Comparison of ENCODE assay signal across 10 cellular contexts in genomic region chr7:140079121-140079536, GRCh38. TPM values are rescaled to one million over a fixed set of nuclear protein-coding genes. Genes with fewer than 3 reads are reported as not detected.
DNase-seq lines count a peak whose midpoint lies in the region; ATAC-seq and TF ChIP-seq lines count a peak whose summit lies in the region.
"Had no signal": no experiment of that assay in that cellular context is flagged by ENCODE, and none has a peak within 500 bp of the region (broad histone marks: within the 10 kb centered on the region; RNA-seq: fewer than 3 reads in every experiment).

No MANE protein-coding gene starts in this region.

- no peak overlapping the region for H3K4me3 Mint-ChIP-seq in Calu3 (ENCODE audit: low read depth, unreplicated experiment)
- no peak overlapping the region for H3K4me3 Mint-ChIP-seq in CD4-positive, alpha-beta memory T cell

- no peaks in the 10 kb centered on the region for H3K9me3 Mint-ChIP-seq in Calu3 (ENCODE audit: low read depth, unreplicated experiment)
- no peaks in the 10 kb centered on the region for H3K9me3 Mint-ChIP-seq in CD4-positive, alpha-beta memory T cell

- BruUV-seq in Calu3 (replicated peaks; lab: Mats Ljungman, UMichigan) = no TSS peak

- H3K27me3 ChIP-seq in Loucy (ENCODE audit: insufficient read depth, low read length, poor library complexity, severe bottlenecking) (no peaks in the 10 kb centered on the region), brain microvascular endothelial cell (replicated peaks) (no peaks in the 10 kb centered on the region), suprapubic skin (no peaks in the 10 kb centered on the region)
- H3K27me3 ChIP-seq in CD4-positive, alpha-beta memory T cell (ENCODE audit: insufficient read depth, low read length) = no peaks in the 10 kb centered on the region

- no peak for TF ChIP-seq POLR2A in suprapubic skin (IDR thresholded peaks at IDR 0.05)

- H3K9me3 ChIP-seq in Loucy (ENCODE audit: insufficient read depth, low read depth, low read length) (no peaks in the 10 kb centered on the region), suprapubic skin (no peaks in the 10 kb centered on the region)
- H3K9me3 ChIP-seq in CD4-positive, alpha-beta memory T cell (ENCODE audit: control insufficient read depth in 1 of 2, low read length in 2 of 2) = no peaks in the 10 kb centered on the region

- peaks cover 22% of the 10 kb centered on the region for H3K27me3 Mint-ChIP-seq in Calu3 (ENCODE audit: unreplicated experiment)
- H3K27me3 Mint-ChIP-seq in CD4-positive, alpha-beta memory T cell = peaks cover 0 to under 1% of the 10 kb centered on the region in 2 donors

- no peak for TF ChIP-seq EP300 in suprapubic skin (IDR thresholded peaks at IDR 0.05)

- peaks cover 18% of the 10 kb centered on the region for H3K4me1 ChIP-seq in Loucy (ENCODE audit: insufficient read depth, low read length, poor library complexity, severe bottlenecking)
- H3K4me1 ChIP-seq in CD4-positive, alpha-beta memory T cell (ENCODE audit: insufficient read depth, low read length) = peaks cover 4% of the 10 kb centered on the region
- H3K4me1 ChIP-seq in suprapubic skin = no peaks in the 10 kb centered on the region

- no peaks in the 10 kb centered on the region for H3K79me2 ChIP-seq in Loucy (ENCODE audit: insufficient read depth, low read length)

- intact Hi-C loops in Calu3 (cut with micrococcal nuclease; ENCODE audit: unreplicated experiment) = no loop called here
- intact Hi-C loops in CD4-positive, alpha-beta memory T cell (cut with micrococcal nuclease) = no loop called here

- H3K27ac Mint-ChIP-seq in Calu3 (ENCODE audit: unreplicated experiment) = no peak overlapping the region
- no peak overlapping the region for H3K27ac Mint-ChIP-seq in CD4-positive, alpha-beta memory T cell

- ATAC-seq in GM18858 (IDR thresholded peaks at IDR 0.05; ENCODE audit: unreplicated experiment) = no peak

- H3F3A ChIP-seq in Loucy (ENCODE audit: low read depth) = no peaks in the 10 kb centered on the region

- H2AFZ ChIP-seq in Loucy (ENCODE audit: low read length) = no peak overlapping the region

- in situ Hi-C loops in brain microvascular endothelial cell (cut with HindIII; ENCODE audit: low pct_ligation_motif_present, low sequenced_read_pairs) = no loop called here

- H3K4me3 ChIP-seq in Loucy (ENCODE audit: low read length, poor library complexity, severe bottlenecking) (no peak overlapping the region), brain microvascular endothelial cell (ENCODE audit: low read depth, low read length) (no peak overlapping the region), suprapubic skin (no peak overlapping the region)
- H3K4me3 ChIP-seq in CD4-positive, alpha-beta memory T cell (ENCODE audit: low read length in 2 of 2) = no peak overlapping the region

- no peak overlapping the region for H3K4me2 ChIP-seq in Loucy (ENCODE audit: low read depth, low read length, poor library complexity, severe bottlenecking)

- H3K36me3 ChIP-seq in Loucy (ENCODE audit: insufficient read depth, low read length) = no peaks in the 10 kb centered on the region
- no peaks in the 10 kb centered on the region for H3K36me3 ChIP-seq in brain microvascular endothelial cell (replicated peaks)
- H3K36me3 ChIP-seq in CD4-positive, alpha-beta memory T cell (ENCODE audit: insufficient read depth, low read length) = no peaks in the 10 kb centered on the region
- H3K36me3 ChIP-seq in suprapubic skin = no peaks in the 10 kb centered on the region

- peak; percentile 22 for TF ChIP-seq CTCF in Calu3 (IDR thresholded peaks at IDR 0.05; ENCODE audit: unreplicated experiment)
- peak; percentile 60 for TF ChIP-seq CTCF in Loucy (conservative IDR thresholded peaks at IDR 0.05; ENCODE audit: low read length)
- peak; percentile 52 for TF ChIP-seq CTCF in brain microvascular endothelial cell (IDR thresholded peaks at IDR 0.05; ENCODE audit: low read depth, low read length, missing control alignments)
- no peak for TF ChIP-seq CTCF in suprapubic skin (IDR thresholded peaks at IDR 0.05)

- 54% methylated on average over 6 of the region's 6 CpGs for WGBS in suprapubic skin

- POLR2A ChIA-PET in CD4-positive, alpha-beta memory T cell (lab: Charles Lee; ENCODE audit: partially characterized antibody) = no interaction called here

- H3K27ac ChIP-seq in brain microvascular endothelial cell (no peak overlapping the region), suprapubic skin (no peak overlapping the region)
- no peak overlapping the region for H3K27ac ChIP-seq in CD4-positive, alpha-beta memory T cell (ENCODE audit: low read depth, low read length)

- no peaks in the 10 kb centered on the region for H3K4me1 Mint-ChIP-seq in Calu3 (ENCODE audit: low read depth, unreplicated experiment)
- H3K4me1 Mint-ChIP-seq in CD4-positive, alpha-beta memory T cell = peaks cover 6 to 13% (median 11%) of the 10 kb centered on the region in 4 donors

- no peak overlapping the region for H3K9ac ChIP-seq in Loucy (ENCODE audit: low read depth, low read length, poor library complexity, severe bottlenecking)

- no peaks in the 10 kb centered on the region for H3K36me3 Mint-ChIP-seq in Calu3 (ENCODE audit: insufficient read depth, unreplicated experiment)
- no peaks in the 10 kb centered on the region for H3K36me3 Mint-ChIP-seq in CD4-positive, alpha-beta memory T cell

- H4K20me1 ChIP-seq in Loucy (ENCODE audit: insufficient read depth, low read length, poor library complexity, severe bottlenecking) = no peaks in the 10 kb centered on the region

- DNase-seq in Calu3 (peak; percentile 25), brain microvascular endothelial cell (peak; percentile 33), lung microvascular endothelial cell (ENCODE audit: low read depth in 2 of 2) (peak; percentile 8 to 14), NCI-H2029 treated with DMSO at 0.1 percent for 48 hours (lab: John Stamatoyannopoulos, UW) (no peak), suprapubic skin (ENCODE audit: low spot score in 2 of 2) (no peak)
- no peak for DNase-seq in CD4-positive, alpha-beta memory T cell
- DNase-seq: foreskin melanocyte; stimulated activated CD4-positive, alpha-beta T cell treated with anti-CD3 and anti-CD28 coated beads, Interleukin-2, amount 100 ng/mL, for 24 hours had no signal

- CTCF ChIA-PET in Calu3 (lab: Charles Lee) = no interaction called here
- CTCF ChIA-PET in CD4-positive, alpha-beta memory T cell (lab: Charles Lee; ENCODE audit: partially characterized antibody) = no interaction called here

- no peaks in the 10 kb centered on the region for H3K9me2 ChIP-seq in Loucy (replicated peaks; ENCODE audit: low read depth, low read length)

RNA-seq across cellular contexts. Expression of gene PARP12, which starts 16.4 kb away (rescaled TPM):
- 66.6 and 102 TPM in 2 replicates for total RNA-seq in Calu3 (2022)
- total RNA-seq in lung microvascular endothelial cell = 55.4 and 63.3 TPM in 2 replicates
- total RNA-seq in CD4-positive, alpha-beta memory T cell = 10 to 100 TPM; 91.8 to 96.6 TPM
- 10 to 100 TPM; 27.0 to 41.3 TPM for polyA plus RNA-seq in CD4-positive, alpha-beta memory T cell
- total RNA-seq in suprapubic skin = 10 to 100 TPM; 22.7 to 81.0 (median 27.0) TPM

Comparison
In these comparisons a context has a peak if more than half of its experiments do, and no peak if none do; other contexts are left out.
1. DNase-seq: peak in Calu3 (single experiment), brain microvascular endothelial cell (single experiment) and lung microvascular endothelial cell (2 of 2); none in NCI-H2029 treated with DMSO at 0.1 percent for 48 hours (single experiment), CD4-positive, alpha-beta memory T cell (0 of 5) and suprapubic skin (0 of 2).
2. CTCF ChIP-seq: peak in Calu3 (single experiment), Loucy (single experiment) and brain microvascular endothelial cell (single experiment); none in suprapubic skin (0 of 2).